Comparison of ENCODE assay signal across 15 cellular contexts in genomic region chr10:69846252-69847000, GRCh38. TPM values are rescaled to one million over a fixed set of nuclear protein-coding genes. Genes with fewer than 3 reads are reported as not detected.
DNase-seq lines count a peak whose midpoint lies in the region; ATAC-seq and TF ChIP-seq lines count a peak whose summit lies in the region.
"Had no signal": no experiment of that assay in that cellular context is flagged by ENCODE, and none has a peak within 500 bp of the region (broad histone marks: within the 10 kb centered on the region; RNA-seq: fewer than 3 reads in every experiment).

No MANE protein-coding gene starts in this region.

- intact Hi-C loops in A673 (cut with micrococcal nuclease; ENCODE audit: unreplicated experiment): no loop called here

- BruUV-seq in A673 (replicated peaks; lab: Mats Ljungman, UMichigan): no TSS peak

- peaks cover 20% of the 10 kb centered on the region for H3K4me1 ChIP-seq in A673 (ENCODE audit: insufficient read depth, low read length, poor library complexity, severe bottlenecking)

- CTCF ChIA-PET in A673 (lab: Charles Lee): interaction anchor here (0.6 to 1.0 kb wide), 2 partner anchors 68 to 71 kb away, joined by 3 to 4 read pairs; no protein-coding TSS in a partner anchor
- CTCF ChIA-PET in HEK293T (lab: Yijun Ruan, JAX): no interaction called here

- no peaks in the 10 kb centered on the region for H3K36me3 Mint-ChIP-seq in mesothelial cell of epicardium
- H3K36me3 Mint-ChIP-seq: activated CD8-positive, alpha-beta memory T cell treated with anti-CD3 and anti-CD28 coated beads, Interleukin-2, amount 10 ng/mL, durations not matched to agents 7 days and 5 days; activated naive CD8-positive, alpha-beta T cell treated with anti-CD3 and anti-CD28 coated beads, Interleukin-2, amount 10 ng/mL, durations not matched to agents 7 days and 5 days; stimulated activated memory B cell treated with anti-CD40 and anti-IgM and Interleukin-4, amounts not matched to agents 10 μg/mL and 1 μg/mL and 100 μg/mL, for 72 hours had no signal

- peak overlapping the region; percentile 50 for H3K27ac Mint-ChIP-seq in mesothelial cell of epicardium
- H3K27ac Mint-ChIP-seq: activated CD8-positive, alpha-beta memory T cell treated with anti-CD3 and anti-CD28 coated beads, Interleukin-2, amount 10 ng/mL, durations not matched to agents 7 days and 5 days; activated naive CD8-positive, alpha-beta T cell treated with anti-CD3 and anti-CD28 coated beads, Interleukin-2, amount 10 ng/mL, durations not matched to agents 7 days and 5 days; stimulated activated memory B cell treated with anti-CD40 and anti-IgM and Interleukin-4, amounts not matched to agents 10 μg/mL and 1 μg/mL and 100 μg/mL, for 72 hours had no signal

- H3K36me3 ChIP-seq in A673 (ENCODE audit: insufficient read depth, low read length, poor library complexity, severe bottlenecking) (no peaks in the 10 kb centered on the region), WERI-Rb-1 (no peaks in the 10 kb centered on the region)

- H3K9me3 ChIP-seq in A673 (ENCODE audit: low read depth, low read length, poor library complexity, severe bottlenecking) (no peaks in the 10 kb centered on the region), WERI-Rb-1 (ENCODE audit: severe bottlenecking) (no peaks in the 10 kb centered on the region)

- peaks cover 33% of the 10 kb centered on the region for H3K4me1 Mint-ChIP-seq in mesothelial cell of epicardium
- H3K4me1 Mint-ChIP-seq: activated CD8-positive, alpha-beta memory T cell treated with anti-CD3 and anti-CD28 coated beads, Interleukin-2, amount 10 ng/mL, durations not matched to agents 7 days and 5 days; activated naive CD8-positive, alpha-beta T cell treated with anti-CD3 and anti-CD28 coated beads, Interleukin-2, amount 10 ng/mL, durations not matched to agents 7 days and 5 days had no signal

- H3K9me3 Mint-ChIP-seq in mesothelial cell of epicardium: no peaks in the 10 kb centered on the region
- H3K9me3 Mint-ChIP-seq: activated naive CD8-positive, alpha-beta T cell treated with anti-CD3 and anti-CD28 coated beads, Interleukin-2, amount 10 ng/mL, durations not matched to agents 7 days and 5 days; stimulated activated memory B cell treated with anti-CD40 and anti-IgM and Interleukin-4, amounts not matched to agents 10 μg/mL and 1 μg/mL and 100 μg/mL, for 72 hours had no signal

- POLR2A ChIA-PET in A673 (lab: Charles Lee; ENCODE audit: low non-redundant PET): interaction anchor here (0.6 kb wide), 1 partner anchor 42 kb away, joined by 6 read pairs; no protein-coding TSS in a partner anchor
- POLR2A ChIA-PET in HEK293T (lab: Yijun Ruan, JAX): no interaction called here

- peak; percentile 81 for DNase-seq in A673 (ENCODE audit: low spot score)
- DNase-seq in HEK293T (ENCODE audit: extremely low spot score): no peak
- peak; percentile 98 for DNase-seq in WERI-Rb-1
- DNase-seq in mesothelial cell of epicardium (ENCODE audit: low spot score in 2 of 2, unreplicated experiment in 2 of 2): no peak
- DNase-seq in GM19240 (ENCODE audit: insufficient read length, low spot score): no peak
- DNase-seq in globus pallidus (ENCODE audit: low spot score): no peak
- DNase-seq: activated CD8-positive, alpha-beta memory T cell treated with anti-CD3 and anti-CD28 coated beads, Interleukin-2, amount 10 ng/mL, durations not matched to agents 7 days and 5 days; activated naive CD8-positive, alpha-beta T cell treated with anti-CD3 and anti-CD28 coated beads, Interleukin-2, amount 10 ng/mL, durations not matched to agents 7 days and 5 days; AML-193; GDM1; Karpas-422; NCI-H2081 had no signal

- H3K4me3 ChIP-seq in A673 (ENCODE audit: low read depth, low read length, poor library complexity, severe bottlenecking) (no peak overlapping the region), WERI-Rb-1 (ENCODE audit: low read depth, low read length) (peak overlapping the region; percentile 21; the same call in 1 of the 2 replicates)

- no peaks in the 10 kb centered on the region for H3K27me3 ChIP-seq in A673 (replicated peaks; ENCODE audit: insufficient read depth, low read depth, low read length, poor library complexity)
- no peaks in the 10 kb centered on the region for H3K27me3 ChIP-seq in WERI-Rb-1 (ENCODE audit: insufficient read depth, low read depth, severe bottlenecking)

- H3K27ac ChIP-seq in A673 (ENCODE audit: low read depth, low read length, poor library complexity, severe bottlenecking): no peak overlapping the region
- peak overlapping the region; percentile 95 for H3K27ac ChIP-seq in WERI-Rb-1

- ATAC-seq in GM18873 (IDR thresholded peaks at IDR 0.05; ENCODE audit: low FRiP score, unreplicated experiment): no peak
- no peak for ATAC-seq in HG03521 (IDR thresholded peaks at IDR 0.05; ENCODE audit: unreplicated experiment)
- ATAC-seq: activated CD8-positive, alpha-beta memory T cell treated with anti-CD3 and anti-CD28 coated beads, Interleukin-2, amount 10 ng/mL, durations not matched to agents 7 days and 5 days; stimulated activated memory B cell treated with anti-CD40 and anti-IgM and Interleukin-4, amounts not matched to agents 10 μg/mL and 1 μg/mL and 100 μg/mL, for 72 hours had no signal

- TF ChIP-seq CTCF in A673 (conservative IDR thresholded peaks at IDR 0.05; ENCODE audit: low read depth, low read length) (no peak), WERI-Rb-1 (IDR thresholded peaks at IDR 0.05; ENCODE audit: low read depth, low read length) (no peak), mesothelial cell of epicardium (IDR thresholded peaks at IDR 0.05; ENCODE audit: unreplicated experiment) (no peak)

- no peak overlapping the region for H3K4me3 Mint-ChIP-seq in mesothelial cell of epicardium
- H3K4me3 Mint-ChIP-seq: activated CD8-positive, alpha-beta memory T cell treated with anti-CD3 and anti-CD28 coated beads, Interleukin-2, amount 10 ng/mL, durations not matched to agents 7 days and 5 days; activated naive CD8-positive, alpha-beta T cell treated with anti-CD3 and anti-CD28 coated beads, Interleukin-2, amount 10 ng/mL, durations not matched to agents 7 days and 5 days; stimulated activated memory B cell treated with anti-CD40 and anti-IgM and Interleukin-4, amounts not matched to agents 10 μg/mL and 1 μg/mL and 100 μg/mL, for 72 hours had no signal

- no peaks in the 10 kb centered on the region for H3K27me3 Mint-ChIP-seq in mesothelial cell of epicardium (ENCODE audit: low read depth)

TF ChIP-seq in HEK293T, 16 proteins besides CTCF, POLR2A, EP300 and RAD21:
- TF ChIP-seq, protein P1, sequence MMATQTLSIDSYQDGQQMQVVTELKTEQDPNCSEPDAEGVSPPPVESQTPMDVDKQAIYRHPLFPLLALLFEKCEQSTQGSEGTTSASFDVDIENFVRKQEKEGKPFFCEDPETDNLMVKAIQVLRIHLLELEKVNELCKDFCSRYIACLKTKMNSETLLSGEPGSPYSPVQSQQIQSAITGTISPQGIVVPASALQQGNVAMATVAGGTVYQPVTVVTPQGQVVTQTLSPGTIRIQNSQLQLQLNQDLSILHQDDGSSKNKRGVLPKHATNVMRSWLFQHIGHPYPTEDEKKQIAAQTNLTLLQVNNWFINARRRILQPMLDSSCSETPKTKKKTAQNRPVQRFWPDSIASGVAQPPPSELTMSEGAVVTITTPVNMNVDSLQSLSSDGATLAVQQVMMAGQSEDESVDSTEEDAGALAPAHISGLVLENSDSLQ (IDR thresholded peaks at IDR 0.05): peak; percentile 23; the same call in 1 of the 2 replicates
- TF ChIP-seq L3MBTL2 (conservative IDR thresholded peaks at IDR 0.05): no peak

RNA-seq across cellular contexts. Expression of gene COL13A1, which starts 44.7 kb away (rescaled TPM):
- 2.0 and 3.0 TPM in 2 replicates for total RNA-seq in A673 (2021)
- 12.6 to 14.4 TPM (median 14.1 TPM) in 3 replicates for total RNA-seq in mesothelial cell of epicardium
- total RNA-seq: activated CD8-positive, alpha-beta memory T cell treated with anti-CD3 and anti-CD28 coated beads, Interleukin-2, amount 10 ng/mL, durations not matched to agents 7 days and 5 days; activated naive CD8-positive, alpha-beta T cell treated with anti-CD3 and anti-CD28 coated beads, Interleukin-2, amount 10 ng/mL, durations not matched to agents 7 days and 5 days had no signal

Comparison
In these comparisons a context has a peak if more than half of its experiments do, and no peak if none do; other contexts are left out.
1. DNase-seq: peak in A673 (single experiment) and WERI-Rb-1 (single experiment); none in HEK293T (single experiment), mesothelial cell of epicardium (0 of 2), GM19240 (single experiment) and globus pallidus (single experiment).